ENCODE assay signal across 15 cellular contexts in the genomic region with DNA sequence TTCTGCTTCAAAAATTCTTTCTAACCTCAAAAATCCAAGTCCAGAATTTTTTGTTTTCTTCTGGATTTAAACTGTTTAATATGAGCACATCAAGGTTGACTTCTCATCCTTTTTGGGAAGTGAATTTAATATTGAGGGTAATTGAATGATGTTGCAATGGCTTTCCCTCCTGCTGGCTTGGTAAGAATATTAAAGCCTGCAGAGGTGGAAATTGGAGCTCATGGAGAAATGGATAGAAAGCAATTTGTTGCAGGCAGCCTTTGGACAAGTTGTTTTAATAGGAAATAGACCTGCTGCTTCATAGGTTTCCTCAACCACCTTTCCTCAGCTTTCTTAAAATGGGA.
DNase-seq lines count a peak whose midpoint lies in the region; ATAC-seq and TF ChIP-seq lines count a peak whose summit lies in the region.
"Had no signal": no experiment of that assay in that cellular context is flagged by ENCODE, and none has a peak within 500 bp of the region (broad histone marks: within the 10 kb centered on the region; RNA-seq: fewer than 3 reads in every experiment).

No MANE protein-coding gene starts in this region.

- no peak overlapping the region for H3K9ac ChIP-seq in HUES48 (ENCODE audit: low read depth, low read length)

- H3K27me3 ChIP-seq in HUES48 (ENCODE audit: control insufficient read depth, insufficient read depth, low read length) (no peaks in the 10 kb centered on the region), hepatocyte (no peaks in the 10 kb centered on the region), stomach (no peaks in the 10 kb centered on the region)

- H3K4me3 ChIP-seq in HUES48 (ENCODE audit: low read depth, low read length) = no peak overlapping the region
- no peak overlapping the region for H3K4me3 ChIP-seq in hepatocyte
- no peak overlapping the region for H3K4me3 ChIP-seq in stomach
- H3K4me3 ChIP-seq: lung had no signal

- DNase-seq in hepatocyte (ENCODE audit: low spot score) (no peak), stomach (no peak)
- no peak for DNase-seq in stimulated activated naive CD4-positive, alpha-beta T cell (lab: John Stamatoyannopoulos, UW)
- DNase-seq: activated CD4-positive, alpha-beta T cell treated with anti-CD3 and anti-CD28 coated beads for 36 hours; activated naive CD8-positive, alpha-beta T cell treated with anti-CD3 and anti-CD28 coated beads, Interleukin-2, amount 50 U/mL, for 24 hours; DMS79 treated with DMSO at 0.1 percent for 48 hours; NCI-H1694 treated with DMSO at 0.1 percent for 48 hours; RPMI8226; small intestine had no signal

- TF ChIP-seq EP300 in stomach (IDR thresholded peaks at IDR 0.05) = no peak

- intact Hi-C loops in stomach (cut with DNase I; ENCODE audit: low total_unique reads) = no loop called here

- peak overlapping the region; percentile 65 for H3K27ac ChIP-seq in HUES48 (ENCODE audit: low read depth, low read length)
- H3K27ac ChIP-seq in VCaP = 0 out of 2 replicates have a peak overlapping the region, but pooled peaks have one; percentile 12
- H3K27ac ChIP-seq in hepatocyte = peak overlapping the region; percentile 46
- H3K27ac ChIP-seq in stomach = peak overlapping the region in 4 of 5 donors; percentile 78 to 88 (median 84)
- H3K27ac ChIP-seq: C4-2B had no signal

- H3K9me3 ChIP-seq in HUES48 (ENCODE audit: control insufficient read depth, insufficient read depth, low read length) (no peaks in the 10 kb centered on the region), hepatocyte (ENCODE audit: low read depth) (no peaks in the 10 kb centered on the region), stomach (no peaks in the 10 kb centered on the region)

- no peak for TF ChIP-seq CTCF in VCaP (conservative IDR thresholded peaks at IDR 0.05)
- TF ChIP-seq CTCF in hepatocyte (IDR thresholded peaks at IDR 0.05; ENCODE audit: poor library complexity) = no peak
- TF ChIP-seq CTCF in stomach (IDR thresholded peaks at IDR 0.05) = no peak

- H3K79me2 ChIP-seq in hepatocyte = no peaks in the 10 kb centered on the region

- no peaks in the 10 kb centered on the region for H3K9me2 ChIP-seq in hepatocyte (replicated peaks; ENCODE audit: insufficient read depth)

- peaks cover 5% of the 10 kb centered on the region; the same call in 1 of the 2 replicates for H3K4me1 ChIP-seq in HUES48 (ENCODE audit: control insufficient read depth, insufficient read depth, low read length)
- peaks cover 23% of the 10 kb centered on the region for H3K4me1 ChIP-seq in hepatocyte (ENCODE audit: insufficient read depth)
- H3K4me1 ChIP-seq in stomach = peaks cover 0 to 54% (median 37%) of the 10 kb centered on the region in 4 donors

- TF ChIP-seq POLR2A in stomach (IDR thresholded peaks at IDR 0.05) = no peak

- ATAC-seq in GM19035 (IDR thresholded peaks at IDR 0.05; ENCODE audit: unreplicated experiment) (no peak), HG02970 (IDR thresholded peaks at IDR 0.05; ENCODE audit: low FRiP score, unreplicated experiment) (no peak)
- ATAC-seq: activated CD4-positive, alpha-beta T cell treated with anti-CD3 and anti-CD28 coated beads for 36 hours; activated naive CD8-positive, alpha-beta T cell treated with anti-CD3 and anti-CD28 coated beads, Interleukin-2, amount 50 U/mL, for 24 hours had no signal

- H4K20me1 ChIP-seq in hepatocyte (ENCODE audit: insufficient read depth, poor library complexity, severe bottlenecking) = no peaks in the 10 kb centered on the region

- H3K36me3 ChIP-seq in HUES48 (ENCODE audit: control insufficient read depth, insufficient read depth, low read length) (no peaks in the 10 kb centered on the region), hepatocyte (replicated peaks; ENCODE audit: insufficient read depth, low read depth) (no peaks in the 10 kb centered on the region), stomach (peaks cover 8 to 46% (median 36%) of the 10 kb centered on the region in 4 donors)

- H2AFZ ChIP-seq in hepatocyte = no peak overlapping the region

- H3K4me2 ChIP-seq in hepatocyte = no peak overlapping the region

Comparison
In these comparisons a context has a peak if more than half of its experiments do, and no peak if none do; other contexts are left out.
1. H3K27ac ChIP-seq: peak in every context shown above with its lines; median percentile 84 in stomach; 65 in HUES48; 46 in hepatocyte; 12 in VCaP.